Comparison of ENCODE assay signal across 8 cellular contexts in genomic region chr15:80153900-80154299, GRCh38. TPM values are rescaled to one million over a fixed set of nuclear protein-coding genes. Genes with fewer than 3 reads are reported as not detected.
DNase-seq lines count a peak whose midpoint lies in the region; ATAC-seq, FAIRE-seq and TF ChIP-seq lines count a peak whose summit lies in the region.

No MANE protein-coding gene starts in this region.

- no peak for ATAC-seq in HG02981 (IDR thresholded peaks at IDR 0.05; ENCODE audit: unreplicated experiment)

- H3K4me3 Mint-ChIP-seq in Calu3 (ENCODE audit: low read depth, unreplicated experiment) = peak overlapping the region; percentile 91

- H3K9me3 Mint-ChIP-seq in Calu3 (ENCODE audit: low read depth, unreplicated experiment) = no peaks in the 10 kb centered on the region

- CTCF ChIA-PET in Calu3 (lab: Charles Lee) = interaction anchor here (0.6 to 1.4 kb wide), 2 partner anchors 18 to 94 kb away, joined by 3 read pairs; no protein-coding TSS in a partner anchor

- H3K27me3 ChIP-seq in duodenal mucosa (ENCODE audit: control insufficient read depth in 1 of 2, insufficient read depth in 2 of 2, low read length in 2 of 2) (no peaks in the 10 kb centered on the region), neutrophil (no peaks in the 10 kb centered on the region)

- FAIRE-seq in RCC 7860 (lab: Jason Lieb, UNC) = no peak

- DNase-seq in Calu3 (no peak), NB4 (ENCODE audit: low read depth) (peak; percentile 35), RCC 7860 (ENCODE audit: low spot score) (no peak), GOT3 (lab: John Stamatoyannopoulos, UW) (no peak), superior temporal gyrus (ENCODE audit: extremely low spot score) (no peak)

- H3K9me3 ChIP-seq in duodenal mucosa (ENCODE audit: control insufficient read depth in 1 of 2, low read length in 2 of 2) (no peaks in the 10 kb centered on the region), neutrophil (no peaks in the 10 kb centered on the region)

- no peak for TF ChIP-seq CTCF in Calu3 (IDR thresholded peaks at IDR 0.05; ENCODE audit: unreplicated experiment)
- no peak for TF ChIP-seq CTCF in NB4 (IDR thresholded peaks at IDR 0.05; ENCODE audit: low read depth, low read length)
- TF ChIP-seq CTCF in neutrophil (IDR thresholded peaks at IDR 0.05) = no peak

- H3K36me3 Mint-ChIP-seq in Calu3 (ENCODE audit: insufficient read depth, unreplicated experiment) = peaks cover 16% of the 10 kb centered on the region

- no peak overlapping the region for H3K27ac Mint-ChIP-seq in Calu3 (ENCODE audit: unreplicated experiment)

- H3K27me3 Mint-ChIP-seq in Calu3 (ENCODE audit: unreplicated experiment) = no peaks in the 10 kb centered on the region

- no peak for TF ChIP-seq POLR2A in NB4 (IDR thresholded peaks at IDR 0.05; ENCODE audit: extremely low read depth, insufficient read length)

- peak overlapping the region in 1 of 2 donors; percentile 55 for H3K9ac ChIP-seq in duodenal mucosa (ENCODE audit: low read depth in 1 of 2, low read length in 2 of 2)

- peaks cover 19 to 28% of the 10 kb centered on the region in 2 donors for H3K4me1 ChIP-seq in duodenal mucosa (ENCODE audit: control insufficient read depth in 1 of 2, insufficient read depth in 2 of 2, low read length in 2 of 2)
- peaks cover 20 to 24% of the 10 kb centered on the region in 2 experiments for H3K4me1 ChIP-seq in neutrophil (ENCODE audit: control insufficient read depth in 1 of 2, insufficient read depth in 1 of 2, low read depth in 1 of 2, low read length in 1 of 2)

- TSS peak; percentile 57 for BruUV-seq in Calu3 (replicated peaks; lab: Mats Ljungman, UMichigan)

- H3K27ac ChIP-seq in duodenal mucosa (ENCODE audit: low read depth, low read length) (no peak overlapping the region), neutrophil (peak overlapping the region; percentile 77)

- intact Hi-C loops in Calu3 (cut with micrococcal nuclease; ENCODE audit: unreplicated experiment) = no loop called here

- H3K4me1 Mint-ChIP-seq in Calu3 (ENCODE audit: low read depth, unreplicated experiment) = peaks cover 15% of the 10 kb centered on the region

- H3K4me3 ChIP-seq in NB4 (ENCODE audit: low read depth, low read length) (peak overlapping the region; percentile 82), duodenal mucosa (ENCODE audit: low read depth in 1 of 2, low read length in 2 of 2) (peak overlapping the region; percentile 2 to 92), neutrophil (ENCODE audit: low read depth in 1 of 2, low read length in 1 of 2) (no peak overlapping the region)

- H3K36me3 ChIP-seq in duodenal mucosa (ENCODE audit: control insufficient read depth in 1 of 2, insufficient read depth in 2 of 2, low read length in 2 of 2) (peaks cover 0 to 5% of the 10 kb centered on the region in 2 donors), neutrophil (no peaks in the 10 kb centered on the region)

RNA-seq across cellular contexts. Expression of gene FAH, which starts 1.1 kb away (rescaled TPM):
- total RNA-seq in Calu3 (2022) = 25.9 and 26.1 TPM in 2 replicates

Comparison
In these comparisons a context has a peak if more than half of its experiments do, and no peak if none do; other contexts are left out.
1. H3K4me3 ChIP-seq: peak in NB4 (single experiment) and duodenal mucosa (2 of 2); none in neutrophil (0 of 2).